In genomic region chr9:20271107-20271506, GRCh38 we compare ENCODE assay signal across 18 cellular contexts.
A peak's percentile ranks its signal among the peaks of the same experiment; 100 is the strongest.
DNase-seq lines count a peak whose midpoint lies in the region; ATAC-seq, FAIRE-seq and TF ChIP-seq lines count a peak whose summit lies in the region.
"Had no signal": no experiment of that assay in that cellular context is flagged by ENCODE, and none has a peak within 500 bp of the region (broad histone marks: within the 10 kb centered on the region; RNA-seq: fewer than 3 reads in every experiment).

No MANE protein-coding gene starts in this region.

- H3K9me3 ChIP-seq in smooth muscle cell (replicated peaks; ENCODE audit: low read depth): no peaks in the 10 kb centered on the region
- H3K9me3 ChIP-seq: Caco-2, colonic mucosa, thoracic aorta had no signal

- H2AFZ ChIP-seq in smooth muscle cell (ENCODE audit: low read depth): no peak overlapping the region

- H3K4me3 ChIP-seq in fibroblast of mammary gland (ENCODE audit: control insufficient read depth, low read depth, low read length) (no peak overlapping the region), smooth muscle cell (no peak overlapping the region)
- H3K4me3 ChIP-seq: colonic mucosa, sigmoid colon, thoracic aorta had no signal

- ATAC-seq in activated naive CD8-positive, alpha-beta T cell treated with anti-CD3 and anti-CD28 coated beads, Interleukin-2, amount 10 ng/mL, durations not matched to agents 7 days and 5 days (ENCODE audit: low read depth): peak; percentile 89
- ATAC-seq in left colon: no peak

- peaks cover 78% of the 10 kb centered on the region for H3K36me3 Mint-ChIP-seq in activated naive CD8-positive, alpha-beta T cell treated with anti-CD3 and anti-CD28 coated beads, Interleukin-2, amount 10 ng/mL, durations not matched to agents 7 days and 5 days
- H3K36me3 Mint-ChIP-seq in activated naive CD8-positive, alpha-beta T cell treated with anti-CD3 and anti-CD28 coated beads for 36 hours: peaks cover 9% of the 10 kb centered on the region

- H3K27ac ChIP-seq in smooth muscle cell (ENCODE audit: low read depth): peak overlapping the region; percentile 49
- H3K27ac ChIP-seq: colonic mucosa, sigmoid colon, thoracic aorta had no signal

- H4K20me1 ChIP-seq in smooth muscle cell (ENCODE audit: low read depth): no peaks in the 10 kb centered on the region

- no peaks in the 10 kb centered on the region for H3K79me2 ChIP-seq in smooth muscle cell (ENCODE audit: low read depth)

- H3K4me1 Mint-ChIP-seq in activated naive CD8-positive, alpha-beta T cell treated with anti-CD3 and anti-CD28 coated beads, Interleukin-2, amount 10 ng/mL, durations not matched to agents 7 days and 5 days: peaks cover 51% of the 10 kb centered on the region
- H3K4me1 Mint-ChIP-seq in activated naive CD8-positive, alpha-beta T cell treated with anti-CD3 and anti-CD28 coated beads for 36 hours: peaks cover 8% of the 10 kb centered on the region

- H3F3A ChIP-seq in smooth muscle cell (ENCODE audit: low read depth): no peaks in the 10 kb centered on the region

- peaks cover 32% of the 10 kb centered on the region for H3K9me3 Mint-ChIP-seq in activated naive CD8-positive, alpha-beta T cell treated with anti-CD3 and anti-CD28 coated beads, Interleukin-2, amount 10 ng/mL, durations not matched to agents 7 days and 5 days
- H3K9me3 Mint-ChIP-seq in activated naive CD8-positive, alpha-beta T cell treated with anti-CD3 and anti-CD28 coated beads for 36 hours: peaks cover 17% of the 10 kb centered on the region

- POLR2A ChIA-PET in activated naive CD8-positive, alpha-beta T cell treated with anti-CD3 and anti-CD28 coated beads, Interleukin-2, amount 10 ng/mL, durations not matched to agents 7 days and 5 days (lab: Charles Lee): no interaction called here

- H3K4me2 ChIP-seq in smooth muscle cell: peak overlapping the region; percentile 50

- 18% methylated on average over 1 of the region's 1 CpG for whole genome bisulfite sequencing in smooth muscle cell (ENCODE audit: low lambda C conversion rate)

- H3K4me3 Mint-ChIP-seq in activated naive CD8-positive, alpha-beta T cell treated with anti-CD3 and anti-CD28 coated beads, Interleukin-2, amount 10 ng/mL, durations not matched to agents 7 days and 5 days: peak overlapping the region; percentile 0
- no peak overlapping the region for H3K4me3 Mint-ChIP-seq in activated naive CD8-positive, alpha-beta T cell treated with anti-CD3 and anti-CD28 coated beads for 36 hours

- H3K36me3 ChIP-seq in smooth muscle cell (ENCODE audit: low read depth): no peaks in the 10 kb centered on the region
- H3K36me3 ChIP-seq: colonic mucosa, sigmoid colon, thoracic aorta had no signal

- peaks cover 10% of the 10 kb centered on the region for H3K4me1 ChIP-seq in smooth muscle cell (ENCODE audit: low read depth)
- H3K4me1 ChIP-seq: Caco-2, colonic mucosa had no signal

- DNase-seq in activated naive CD8-positive, alpha-beta T cell treated with anti-CD3 and anti-CD28 coated beads, Interleukin-2, amount 10 ng/mL, durations not matched to agents 7 days and 5 days: no peak
- DNase-seq in activated naive CD8-positive, alpha-beta T cell treated with anti-CD3 and anti-CD28 coated beads for 36 hours: no peak
- DNase-seq in LHCN-M2 (ENCODE audit: low read depth) (peak; percentile 61), fibroblast of mammary gland (ENCODE audit: low read depth) (peak; percentile 17), smooth muscle cell (lab: John Stamatoyannopoulos, UW; ENCODE audit: unreplicated experiment) (no peak), D721Med (ENCODE audit: insufficient read length, low spot score) (no peak), left colon (no peak), HPDE6-E6E7 (ENCODE audit: extremely low spot score) (no peak)
- DNase-seq: activated CD8-positive, alpha-beta memory T cell treated with anti-CD3 and anti-CD28 coated beads, Interleukin-2, amount 50 U/mL, for 4 hours; Caco-2; colonic mucosa; erythroblast; NCI-H2081 treated with DMSO at 0.1 percent for 48 hours; sigmoid colon; stimulated activated CD4-positive, alpha-beta T cell treated with anti-CD3 and anti-CD28 coated beads, Interleukin-4, amount 100 ng/mL, for 4 hours had no signal

- intact Hi-C loops in left colon (cut with DNase I, micrococcal nuclease): no loop called here

- H3K9ac ChIP-seq in smooth muscle cell (ENCODE audit: low read depth): no peak overlapping the region

- no peak for FAIRE-seq in D721Med (lab: Jason Lieb, UNC)
- FAIRE-seq: GM19239, islet of Langerhans had no signal

- TF ChIP-seq CTCF in fibroblast of mammary gland (conservative IDR thresholded peaks at IDR 0.05; ENCODE audit: control insufficient read depth, insufficient read depth, low read depth, low read length): no peak
- TF ChIP-seq CTCF in smooth muscle cell (IDR thresholded peaks at IDR 0.05; ENCODE audit: borderline replicate concordance, insufficient read depth, poor library complexity, severe bottlenecking): no peak
- TF ChIP-seq CTCF in D721Med (IDR thresholded peaks at IDR 0.05; ENCODE audit: insufficient read depth, missing control alignments): no peak

- no peaks in the 10 kb centered on the region for H3K27me3 ChIP-seq in smooth muscle cell (ENCODE audit: low read depth)
- H3K27me3 ChIP-seq: colonic mucosa, sigmoid colon had no signal

- peak overlapping the region; percentile 73 for H3K27ac Mint-ChIP-seq in activated naive CD8-positive, alpha-beta T cell treated with anti-CD3 and anti-CD28 coated beads, Interleukin-2, amount 10 ng/mL, durations not matched to agents 7 days and 5 days
- H3K27ac Mint-ChIP-seq in activated naive CD8-positive, alpha-beta T cell treated with anti-CD3 and anti-CD28 coated beads for 36 hours: no peak overlapping the region

- H3K27me3 Mint-ChIP-seq in activated naive CD8-positive, alpha-beta T cell treated with anti-CD3 and anti-CD28 coated beads, Interleukin-2, amount 10 ng/mL, durations not matched to agents 7 days and 5 days: no peaks in the 10 kb centered on the region
- no peaks in the 10 kb centered on the region for H3K27me3 Mint-ChIP-seq in activated naive CD8-positive, alpha-beta T cell treated with anti-CD3 and anti-CD28 coated beads for 36 hours

Comparison
In these comparisons a context has a peak if more than half of its experiments do, and no peak if none do; other contexts are left out.
1. DNase-seq: peak in LHCN-M2 (single experiment) and fibroblast of mammary gland (single experiment); none in activated naive CD8-positive, alpha-beta T cell treated with anti-CD3 and anti-CD28 coated beads, Interleukin-2, amount 10 ng/mL, durations not matched to agents 7 days and 5 days (single experiment), activated naive CD8-positive, alpha-beta T cell treated with anti-CD3 and anti-CD28 coated beads for 36 hours (single experiment), smooth muscle cell (single experiment), D721Med (single experiment), left colon (0 of 2) and HPDE6-E6E7 (single experiment).